In the genomic region with DNA sequence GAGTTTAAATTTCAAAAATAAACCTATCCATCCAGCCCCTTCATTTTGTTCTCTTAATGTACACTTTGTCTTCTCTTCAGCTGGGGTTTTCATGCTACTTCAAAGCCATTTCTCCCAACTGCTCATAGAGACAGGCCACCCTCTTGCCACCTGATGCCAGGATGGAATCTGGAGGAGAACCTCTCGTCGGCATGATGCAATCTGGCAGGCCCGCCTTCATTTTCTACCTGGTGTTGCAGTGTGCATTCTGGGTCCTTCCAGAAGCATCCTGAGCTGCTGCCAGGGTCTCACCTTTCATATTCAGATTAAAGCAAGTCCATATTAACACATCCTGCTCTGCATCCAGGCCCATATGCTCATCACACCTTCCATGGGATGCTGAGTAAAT, we compare ENCODE assay signal across 16 cellular contexts.
A peak's percentile ranks its signal among the peaks of the same experiment; 100 is the strongest.
DNase-seq lines count a peak whose midpoint lies in the region; ATAC-seq and TF ChIP-seq lines count a peak whose summit lies in the region.
"Had no signal": no experiment of that assay in that cellular context is flagged by ENCODE, and none has a peak within 500 bp of the region (broad histone marks: within the 10 kb centered on the region; RNA-seq: fewer than 3 reads in every experiment).

No MANE protein-coding gene starts in this region.

- H3F3A ChIP-seq in PC-3 (ENCODE audit: low read length, unreplicated experiment) = no peaks in the 10 kb centered on the region

- no peak for TF ChIP-seq CTCF in PC-3 (conservative IDR thresholded peaks at IDR 0.05; ENCODE audit: low read depth, low read length)

- no TSS peak for BruUV-seq in PC-3 (replicated peaks; lab: Mats Ljungman, UMichigan)

- H3K27ac ChIP-seq in PC-3 (ENCODE audit: low read length) = peak overlapping the region; percentile 9; the same call in 1 of the 2 replicates
- H3K27ac ChIP-seq: BLaER1 treated with 17β-estradiol and CSF1 and Interleukin-3, amounts not matched to agents 10 nM and 100 nM had no signal

- POLR2A ChIA-PET in PC-3 (lab: Charles Lee; ENCODE audit: unreplicated experiment) = no interaction called here
- POLR2A ChIA-PET in activated CD4-positive, alpha-beta T cell treated with anti-CD3 and anti-CD28 coated beads, Interleukin-2, amount 10 ng/mL, durations not matched to agents 7 days and 5 days (lab: Charles Lee) = no interaction called here

- no peaks in the 10 kb centered on the region for H3K27me3 ChIP-seq in PC-3 (ENCODE audit: low read length)
- H3K27me3 ChIP-seq: BLaER1 treated with 17β-estradiol and CSF1 and Interleukin-3, amounts not matched to agents 10 nM and 100 nM had no signal

- H3K4me3 Mint-ChIP-seq in stimulated activated effector memory CD8-positive, alpha-beta T cell treated with anti-CD3 and anti-CD28 coated beads, Interleukin-12 subunit alpha, Interleukin-12 subunit beta, amount 100 ng/mL, for 72 hours = no peak overlapping the region
- H3K4me3 Mint-ChIP-seq in activated CD4-positive, alpha-beta T cell treated with anti-CD3 and anti-CD28 coated beads, Interleukin-2, amount 10 ng/mL, durations not matched to agents 7 days and 5 days = no peak overlapping the region
- H3K4me3 Mint-ChIP-seq: B cell; CD8-positive, alpha-beta T cell had no signal

- H3K4me1 ChIP-seq in PC-3 (ENCODE audit: insufficient read depth, low read length) = peaks cover 18% of the 10 kb centered on the region

- H3K4me1 Mint-ChIP-seq in stimulated activated effector memory CD8-positive, alpha-beta T cell treated with anti-CD3 and anti-CD28 coated beads, Interleukin-12 subunit alpha, Interleukin-12 subunit beta, amount 100 ng/mL, for 72 hours = no peaks in the 10 kb centered on the region
- H3K4me1 Mint-ChIP-seq in activated CD4-positive, alpha-beta T cell treated with anti-CD3 and anti-CD28 coated beads, Interleukin-2, amount 10 ng/mL, durations not matched to agents 7 days and 5 days = no peaks in the 10 kb centered on the region
- H3K4me1 Mint-ChIP-seq: B cell had no signal

- DNase-seq in NCI-H510A treated with DMSO at 0.1 percent for 48 hours (lab: John Stamatoyannopoulos, UW) (peak; percentile 12), NCI-H510A (lab: John Stamatoyannopoulos, UW) (no peak), PC-3 (no peak), iPS-NIHi11 (ENCODE audit: low spot score) (no peak)
- DNase-seq in stimulated activated effector memory CD8-positive, alpha-beta T cell treated with anti-CD3 and anti-CD28 coated beads, Interleukin-12 subunit alpha, Interleukin-12 subunit beta, amount 100 ng/mL, for 72 hours (ENCODE audit: low spot score in 2 of 2) = no peak
- no peak for DNase-seq in activated CD4-positive, alpha-beta T cell treated with anti-CD3 and anti-CD28 coated beads, Interleukin-2, amount 10 ng/mL, durations not matched to agents 7 days and 5 days
- DNase-seq: Calu3; CD8-positive, alpha-beta T cell; DMS79 treated with DMSO at 0.1 percent for 48 hours; GF-D8; GOT3; H7 had no signal

- ATAC-seq in PC-3 = no peak
- ATAC-seq in stimulated activated effector memory CD8-positive, alpha-beta T cell treated with anti-CD3 and anti-CD28 coated beads, Interleukin-12 subunit alpha, Interleukin-12 subunit beta, amount 100 ng/mL, for 72 hours = no peak
- ATAC-seq: CD8-positive, alpha-beta T cell; HCT116; HepG2 had no signal

- H3K27me3 Mint-ChIP-seq in activated CD4-positive, alpha-beta T cell treated with anti-CD3 and anti-CD28 coated beads, Interleukin-2, amount 10 ng/mL, durations not matched to agents 7 days and 5 days = no peaks in the 10 kb centered on the region
- H3K27me3 Mint-ChIP-seq: B cell had no signal

- H3K9me3 Mint-ChIP-seq in stimulated activated effector memory CD8-positive, alpha-beta T cell treated with anti-CD3 and anti-CD28 coated beads, Interleukin-12 subunit alpha, Interleukin-12 subunit beta, amount 100 ng/mL, for 72 hours = no peaks in the 10 kb centered on the region
- H3K9me3 Mint-ChIP-seq in activated CD4-positive, alpha-beta T cell treated with anti-CD3 and anti-CD28 coated beads, Interleukin-2, amount 10 ng/mL, durations not matched to agents 7 days and 5 days = no peaks in the 10 kb centered on the region
- H3K9me3 Mint-ChIP-seq: CD8-positive, alpha-beta T cell had no signal

- no peak overlapping the region for H3K9ac ChIP-seq in PC-3 (ENCODE audit: low read length)
- H3K9ac ChIP-seq: BLaER1 treated with 17β-estradiol and CSF1 and Interleukin-3, amounts not matched to agents 10 nM and 100 nM had no signal

- H3K4me2 ChIP-seq in PC-3 (ENCODE audit: low read length) = peak overlapping the region; percentile 9; the same call in 1 of the 2 replicates
- H3K4me2 ChIP-seq: BLaER1 treated with 17β-estradiol and CSF1 and Interleukin-3, amounts not matched to agents 10 nM and 100 nM had no signal

- H3K4me3 ChIP-seq in PC-3 (ENCODE audit: low read length) = no peak overlapping the region
- H3K4me3 ChIP-seq: BLaER1 treated with 17β-estradiol and CSF1 and Interleukin-3, amounts not matched to agents 10 nM and 100 nM had no signal

- no peaks in the 10 kb centered on the region for H4K20me1 ChIP-seq in PC-3 (ENCODE audit: low read length)
- H4K20me1 ChIP-seq: BLaER1 treated with 17β-estradiol and CSF1 and Interleukin-3, amounts not matched to agents 10 nM and 100 nM had no signal

- H3K36me3 Mint-ChIP-seq in stimulated activated effector memory CD8-positive, alpha-beta T cell treated with anti-CD3 and anti-CD28 coated beads, Interleukin-12 subunit alpha, Interleukin-12 subunit beta, amount 100 ng/mL, for 72 hours = no peaks in the 10 kb centered on the region
- H3K36me3 Mint-ChIP-seq in activated CD4-positive, alpha-beta T cell treated with anti-CD3 and anti-CD28 coated beads, Interleukin-2, amount 10 ng/mL, durations not matched to agents 7 days and 5 days (ENCODE audit: low read depth) = no peaks in the 10 kb centered on the region
- H3K36me3 Mint-ChIP-seq: CD8-positive, alpha-beta T cell had no signal

- no peaks in the 10 kb centered on the region for H3K9me2 ChIP-seq in PC-3 (replicated peaks; ENCODE audit: low read length)

- H3K27ac Mint-ChIP-seq in stimulated activated effector memory CD8-positive, alpha-beta T cell treated with anti-CD3 and anti-CD28 coated beads, Interleukin-12 subunit alpha, Interleukin-12 subunit beta, amount 100 ng/mL, for 72 hours = peak overlapping the region; percentile 24
- H3K27ac Mint-ChIP-seq in activated CD4-positive, alpha-beta T cell treated with anti-CD3 and anti-CD28 coated beads, Interleukin-2, amount 10 ng/mL, durations not matched to agents 7 days and 5 days = no peak overlapping the region
- H3K27ac Mint-ChIP-seq: B cell; CD8-positive, alpha-beta T cell had no signal

- no peaks in the 10 kb centered on the region for H3K36me3 ChIP-seq in PC-3 (ENCODE audit: low read depth, low read length)
- H3K36me3 ChIP-seq: BLaER1 treated with 17β-estradiol and CSF1 and Interleukin-3, amounts not matched to agents 10 nM and 100 nM had no signal

- CTCF ChIA-PET in PC-3 (lab: Charles Lee) = interaction anchor here (0.5 kb wide), 1 partner anchor 11 kb away, joined by 4 read pairs; no protein-coding TSS in a partner anchor
- CTCF ChIA-PET in activated CD4-positive, alpha-beta T cell treated with anti-CD3 and anti-CD28 coated beads, Interleukin-2, amount 10 ng/mL, durations not matched to agents 7 days and 5 days (lab: Charles Lee) = no interaction called here

- no peak overlapping the region for H2AFZ ChIP-seq in PC-3 (ENCODE audit: low read length)

- intact Hi-C loops in PC-3 (cut with micrococcal nuclease) = no loop called here

- H3K9me3 ChIP-seq in PC-3 (ENCODE audit: low read length) = no peaks in the 10 kb centered on the region
- H3K9me3 ChIP-seq: BLaER1 treated with 17β-estradiol and CSF1 and Interleukin-3, amounts not matched to agents 10 nM and 100 nM had no signal

- H3K79me2 ChIP-seq in PC-3 (ENCODE audit: low read length) = no peaks in the 10 kb centered on the region
